Comparison of ENCODE assay signal across 2 cellular contexts in genomic region chr5:81420039-81420667, GRCh38.
TF ChIP-seq lines count a peak whose summit lies in the region.

No MANE protein-coding gene starts in this region.

TF ChIP-seq in GM23338, 12 proteins besides CTCF, POLR2A, EP300 and RAD21:
- TF ChIP-seq ZNF462 (CRISPR knock-in tag; IDR thresholded peaks at IDR 0.05), result no peak
- TF ChIP-seq EZH2 (IDR thresholded peaks at IDR 0.05; ENCODE audit: low read depth, unreplicated experiment), result no peak
- TF ChIP-seq JUNB (IDR thresholded peaks at IDR 0.05; ENCODE audit: unreplicated experiment), result no peak
- TF ChIP-seq CREB1 (CRISPR knock-in tag; IDR thresholded peaks at IDR 0.05; ENCODE audit: low read depth), result no peak
- TF ChIP-seq EZH2phosphoT487 (IDR thresholded peaks at IDR 0.05; ENCODE audit: unreplicated experiment), result no peak
- TF ChIP-seq ZNF331 (CRISPR knock-in tag; IDR thresholded peaks at IDR 0.05; ENCODE audit: low read depth), result no peak
- no peak for TF ChIP-seq NANOG (IDR thresholded peaks at IDR 0.05; ENCODE audit: borderline replicate concordance)
- no peak for TF ChIP-seq ETS1 (IDR thresholded peaks at IDR 0.05)
- no peak for TF ChIP-seq POLR2AphosphoS5 (IDR thresholded peaks at IDR 0.05; ENCODE audit: low read depth)
- no peak for TF ChIP-seq ZNF114 (CRISPR knock-in tag; IDR thresholded peaks at IDR 0.05)
- no peak for TF ChIP-seq STAT1 (IDR thresholded peaks at IDR 0.05; ENCODE audit: unreplicated experiment)
- TF ChIP-seq REST (IDR thresholded peaks at IDR 0.05; ENCODE audit: unreplicated experiment), result no peak
TF ChIP-seq in GM23338: peak in this region for 0.

TF ChIP-seq in SK-N-SH treated with all-trans-retinoic acid at 6 μM for 48 hours, 23 proteins besides CTCF, POLR2A, EP300 and RAD21 (continued from another document):
- no peak for TF ChIP-seq TSHZ2 (CRISPR knock-in tag; IDR thresholded peaks at IDR 0.05)
